8 cellular contexts compared by ENCODE assay signal in genomic region chr2:170973492-170974303, GRCh38. TPM values are rescaled to one million over a fixed set of nuclear protein-coding genes. Genes with fewer than 3 reads are reported as not detected.
A peak's percentile ranks its signal among the peaks of the same experiment; 100 is the strongest.
DNase-seq lines count a peak whose midpoint lies in the region; ATAC-seq lines count a peak whose summit lies in the region.

No MANE protein-coding gene starts in this region.

- H3K9me3 Mint-ChIP-seq in CD8-positive, alpha-beta memory T cell, result no peaks in the 10 kb centered on the region

- no peaks in the 10 kb centered on the region for H3K27me3 ChIP-seq in CD8-positive, alpha-beta memory T cell (ENCODE audit: insufficient read depth, low read length, poor library complexity, severe bottlenecking)

- no peaks in the 10 kb centered on the region for H3K27me3 Mint-ChIP-seq in CD8-positive, alpha-beta memory T cell

- POLR2A ChIA-PET in CD8-positive, alpha-beta memory T cell (lab: Charles Lee), result interaction anchor here (0.7 to 1.2 kb wide), 2 partner anchors 187 to 443 kb away, joined by 3 to 4 read pairs; partner anchors contain the start of gene TLK1

- peak overlapping the region; percentile 79 to 91 (median 83) for H3K4me3 Mint-ChIP-seq in CD8-positive, alpha-beta memory T cell

- DNase-seq in CD8-positive, alpha-beta memory T cell, result peak; percentile 82 to 92 (median 85)
- DNase-seq in NOMO-1 (lab: John Stamatoyannopoulos, UW; ENCODE audit: unreplicated experiment in 2 of 2), result peak; percentile 64 to 75
- DNase-seq in activated CD8-positive, alpha-beta memory T cell treated with anti-CD3 and anti-CD28 coated beads, Interleukin-2, amount 50 U/mL, for 4 hours, result peak; percentile 90
- DNase-seq in epidermal melanocyte (ENCODE audit: insufficient read length, low spot score), result peak; percentile 82
- DNase-seq in middle frontal gyrus (ENCODE audit: extremely low spot score, low spot score), result peak; percentile 69
- peak; percentile 74 to 75 for DNase-seq in stimulated activated CD8-positive, alpha-beta memory T cell treated with anti-CD3 and anti-CD28 coated beads, Interleukin-15, amount 100 ng/mL, for 48 hours (ENCODE audit: low read depth in 2 of 2)

- ATAC-seq in GM19372 (IDR thresholded peaks at IDR 0.05; ENCODE audit: low read depth, unreplicated experiment) (peak; percentile 90), HG03520 (IDR thresholded peaks at IDR 0.05; ENCODE audit: unreplicated experiment) (peak; percentile 95)

- H3K27ac ChIP-seq in CD8-positive, alpha-beta memory T cell (ENCODE audit: low read depth, low read length), result peak overlapping the region; percentile 63

- H3K4me1 ChIP-seq in CD8-positive, alpha-beta memory T cell (ENCODE audit: insufficient read depth, low read length), result peaks cover 5% of the 10 kb centered on the region

- H3K36me3 ChIP-seq in CD8-positive, alpha-beta memory T cell (ENCODE audit: insufficient read depth, low read length), result no peaks in the 10 kb centered on the region

- peaks cover 10 to 12% (median 11%) of the 10 kb centered on the region in 3 donors for H3K4me1 Mint-ChIP-seq in CD8-positive, alpha-beta memory T cell

- no peaks in the 10 kb centered on the region for H3K9me3 ChIP-seq in CD8-positive, alpha-beta memory T cell (ENCODE audit: low read length)

- peak overlapping the region in 5 of 8 donors; percentile 23 to 85 (median 60) for H3K27ac Mint-ChIP-seq in CD8-positive, alpha-beta memory T cell

- H3K36me3 Mint-ChIP-seq in CD8-positive, alpha-beta memory T cell, result peaks cover 0 to 3% (median 0%) of the 10 kb centered on the region in 3 donors

- CTCF ChIA-PET in CD8-positive, alpha-beta memory T cell (lab: Charles Lee), result interaction anchor here (0.6 to 2.8 kb wide), 20 partner anchors 11 to 460 kb away, joined by 3 to 34 read pairs (median 5); partner anchors contain the start of genes DCAF17, GORASP2 and METTL8

- peak overlapping the region; percentile 73 for H3K4me3 ChIP-seq in CD8-positive, alpha-beta memory T cell (ENCODE audit: low read length)

RNA-seq across cellular contexts. Expression of gene GORASP2, which starts 44.6 kb away (rescaled TPM):
- total RNA-seq in CD8-positive, alpha-beta memory T cell, result 10 to 100 TPM; 70.7 to 80.9 TPM
- polyA plus RNA-seq in CD8-positive, alpha-beta memory T cell, result 101 TPM

Comparison
In these comparisons a context has a peak if more than half of its experiments do, and no peak if none do; other contexts are left out.
1. Peak in every context shown above with its lines: DNase-seq, ATAC-seq, H3K4me3 ChIP-seq and H3K27ac ChIP-seq.